1 cellular context compared by ENCODE assay signal in genomic region chr14:103628684-103629502, GRCh38.
A peak's percentile ranks its signal among the peaks of the same experiment; 100 is the strongest.
TF ChIP-seq lines count a peak whose summit lies in the region.

TSS of gene KLC1 (plus strand) at chr14:103629211. CDS start at chr14:103654565, 25,354 bp downstream.

TF ChIP-seq in HepG2, 621 proteins besides CTCF, POLR2A, EP300 and RAD21 (continued from another document and continues in another):
- TF ChIP-seq, protein P1, sequence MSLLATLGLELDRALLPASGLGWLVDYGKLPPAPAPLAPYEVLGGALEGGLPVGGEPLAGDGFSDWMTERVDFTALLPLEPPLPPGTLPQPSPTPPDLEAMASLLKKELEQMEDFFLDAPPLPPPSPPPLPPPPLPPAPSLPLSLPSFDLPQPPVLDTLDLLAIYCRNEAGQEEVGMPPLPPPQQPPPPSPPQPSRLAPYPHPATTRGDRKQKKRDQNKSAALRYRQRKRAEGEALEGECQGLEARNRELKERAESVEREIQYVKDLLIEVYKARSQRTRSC (CRISPR knock-in tag; IDR thresholded peaks at IDR 0.05; ENCODE audit: low read depth), result 0 out of 2 replicates have a peak, but pooled peaks have one; percentile 20
- TF ChIP-seq ZBTB46 (CRISPR knock-in tag; IDR thresholded peaks at IDR 0.05; ENCODE audit: borderline replicate concordance) (no peak), ZNF33B (CRISPR knock-in tag; IDR thresholded peaks at IDR 0.05) (no peak), HMG20A (CRISPR knock-in tag; IDR thresholded peaks at IDR 0.05; ENCODE audit: borderline replicate concordance) (0 out of 2 replicates have a peak, but pooled peaks have one; percentile 12), PAX8 (CRISPR knock-in tag; IDR thresholded peaks at IDR 0.05; ENCODE audit: borderline replicate concordance) (no peak), SKI (IDR thresholded peaks at IDR 0.05; ENCODE audit: partially characterized antibody) (no peak), FOSL2 (CRISPR knock-in tag; IDR thresholded peaks at IDR 0.05) (peak; percentile 71; the same call in 1 of the 2 replicates), NPAS2 (CRISPR knock-in tag; IDR thresholded peaks at IDR 0.05; ENCODE audit: borderline replicate concordance) (no peak), PTBP1 (IDR thresholded peaks at IDR 0.05; ENCODE audit: low read depth, low read length, poor library complexity, severe bottlenecking) (peak; percentile 95), TRAFD1 (CRISPR knock-in tag; IDR thresholded peaks at IDR 0.05; ENCODE audit: borderline replicate concordance) (no peak), ZNF589 (CRISPR knock-in tag; conservative IDR thresholded peaks at IDR 0.05) (peak; percentile 65; the same call in 1 of the 2 replicates), STAT5B (CRISPR knock-in tag; IDR thresholded peaks at IDR 0.05) (no peak), SP5 (CRISPR knock-in tag; IDR thresholded peaks at IDR 0.05; ENCODE audit: borderline replicate concordance, low read depth) (no peak), ZNF550 (CRISPR knock-in tag; IDR thresholded peaks at IDR 0.05; ENCODE audit: borderline replicate concordance) (0 out of 2 replicates have a peak, but pooled peaks have one; percentile 57), SSRP1 (CRISPR knock-in tag; IDR thresholded peaks at IDR 0.05) (no peak), ZZZ3 (CRISPR knock-in tag; IDR thresholded peaks at IDR 0.05; ENCODE audit: borderline replicate concordance) (0 out of 2 replicates have a peak, but pooled peaks have one; percentile 40), ZNF691 (CRISPR knock-in tag; IDR thresholded peaks at IDR 0.05; ENCODE audit: borderline replicate concordance, low read depth) (no peak), JARID2 (CRISPR knock-in tag; IDR thresholded peaks at IDR 0.05; ENCODE audit: insufficient replicate concordance) (no peak), MTF1 (CRISPR knock-in tag; IDR thresholded peaks at IDR 0.05) (no peak), HOXA7 (CRISPR knock-in tag; IDR thresholded peaks at IDR 0.05) (no peak), ZNF20 (CRISPR knock-in tag; IDR thresholded peaks at IDR 0.05) (no peak), ZNF83 (CRISPR knock-in tag; IDR thresholded peaks at IDR 0.05; ENCODE audit: borderline replicate concordance) (no peak; the same call in 1 of the 2 replicates), ATF7-NPFF (CRISPR knock-in tag; IDR thresholded peaks at IDR 0.05; ENCODE audit: low read depth) (no peak), TCF7L2 (IDR thresholded peaks at IDR 0.05; ENCODE audit: low read depth, low read length) (no peak), SRY (CRISPR knock-in tag; IDR thresholded peaks at IDR 0.05) (no peak), KLF15 (CRISPR knock-in tag; IDR thresholded peaks at IDR 0.05; ENCODE audit: borderline replicate concordance) (no peak), CREB1 (IDR thresholded peaks at IDR 0.05) (peak; percentile 99), CREB1 (CRISPR knock-in tag; IDR thresholded peaks at IDR 0.05) (peak; percentile 92), ZNF30 (CRISPR knock-in tag; IDR thresholded peaks at IDR 0.05) (no peak), SP4 (CRISPR knock-in tag; IDR thresholded peaks at IDR 0.05) (0 out of 2 replicates have a peak, but pooled peaks have one; percentile 19), PAF1 (CRISPR knock-in tag; IDR thresholded peaks at IDR 0.05) (no peak), ZNF124 (CRISPR knock-in tag; IDR thresholded peaks at IDR 0.05) (peak; percentile 57; the same call in 1 of the 2 replicates), ZNF792 (CRISPR knock-in tag; IDR thresholded peaks at IDR 0.05) (no peak), ZNF225 (CRISPR knock-in tag; IDR thresholded peaks at IDR 0.05) (0 out of 2 replicates have a peak, but pooled peaks have one; percentile 24), SNAPC4 (CRISPR knock-in tag; IDR thresholded peaks at IDR 0.05) (0 out of 2 replicates have a peak, but pooled peaks have one; percentile 36), MAX (IDR thresholded peaks at IDR 0.05) (peak; percentile 62), ZNF317 (CRISPR knock-in tag; IDR thresholded peaks at IDR 0.05) (no peak), ATF7 (IDR thresholded peaks at IDR 0.05) (peak; percentile 99), ATF7 (CRISPR knock-in tag; IDR thresholded peaks at IDR 0.05) (peak; percentile 100), ZFP1 (CRISPR knock-in tag; IDR thresholded peaks at IDR 0.05) (no peak), ATF4 (CRISPR knock-in tag; IDR thresholded peaks at IDR 0.05) (peak in 1 of 2 experiments; percentile 48; a peak in 1 of 4 replicates), FOXP1 (IDR thresholded peaks at IDR 0.05) (no peak), FOXP1 (CRISPR knock-in tag; IDR thresholded peaks at IDR 0.05) (no peak), ZNF512 (CRISPR knock-in tag; IDR thresholded peaks at IDR 0.05) (no peak)
- TF ChIP-seq, protein P2, sequence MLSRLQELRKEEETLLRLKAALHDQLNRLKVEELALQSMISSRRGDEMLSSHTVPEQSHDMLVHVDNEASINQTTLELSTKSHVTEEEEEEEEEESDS (CRISPR knock-in tag; IDR thresholded peaks at IDR 0.05; ENCODE audit: borderline replicate concordance), result no peak
- TF ChIP-seq, protein P3, sequence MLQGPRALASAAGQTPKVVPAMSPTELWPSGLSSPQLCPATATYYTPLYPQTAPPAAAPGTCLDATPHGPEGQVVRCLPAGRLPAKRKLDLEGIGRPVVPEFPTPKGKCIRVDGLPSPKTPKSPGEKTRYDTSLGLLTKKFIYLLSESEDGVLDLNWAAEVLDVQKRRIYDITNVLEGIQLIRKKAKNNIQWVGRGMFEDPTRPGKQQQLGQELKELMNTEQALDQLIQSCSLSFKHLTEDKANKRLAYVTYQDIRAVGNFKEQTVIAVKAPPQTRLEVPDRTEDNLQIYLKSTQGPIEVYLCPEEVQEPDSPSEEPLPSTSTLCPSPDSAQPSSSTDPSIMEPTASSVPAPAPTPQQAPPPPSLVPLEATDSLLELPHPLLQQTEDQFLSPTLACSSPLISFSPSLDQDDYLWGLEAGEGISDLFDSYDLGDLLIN (CRISPR knock-in tag; IDR thresholded peaks at IDR 0.05; ENCODE audit: borderline replicate concordance), result no peak
- TF ChIP-seq, protein P4, sequence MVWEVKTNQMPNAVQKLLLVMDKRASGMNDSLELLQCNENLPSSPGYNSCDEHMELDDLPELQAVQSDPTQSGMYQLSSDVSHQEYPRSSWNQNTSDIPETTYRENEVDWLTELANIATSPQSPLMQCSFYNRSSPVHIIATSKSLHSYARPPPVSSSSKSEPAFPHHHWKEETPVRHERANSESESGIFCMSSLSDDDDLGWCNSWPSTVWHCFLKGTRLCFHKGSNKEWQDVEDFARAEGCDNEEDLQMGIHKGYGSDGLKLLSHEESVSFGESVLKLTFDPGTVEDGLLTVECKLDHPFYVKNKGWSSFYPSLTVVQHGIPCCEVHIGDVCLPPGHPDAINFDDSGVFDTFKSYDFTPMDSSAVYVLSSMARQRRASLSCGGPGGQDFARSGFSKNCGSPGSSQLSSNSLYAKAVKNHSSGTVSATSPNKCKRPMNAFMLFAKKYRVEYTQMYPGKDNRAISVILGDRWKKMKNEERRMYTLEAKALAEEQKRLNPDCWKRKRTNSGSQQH (CRISPR knock-in tag; IDR thresholded peaks at IDR 0.05; ENCODE audit: low read depth), result 0 out of 2 replicates have a peak, but pooled peaks have one; percentile 62
- TF ChIP-seq, protein P5, sequence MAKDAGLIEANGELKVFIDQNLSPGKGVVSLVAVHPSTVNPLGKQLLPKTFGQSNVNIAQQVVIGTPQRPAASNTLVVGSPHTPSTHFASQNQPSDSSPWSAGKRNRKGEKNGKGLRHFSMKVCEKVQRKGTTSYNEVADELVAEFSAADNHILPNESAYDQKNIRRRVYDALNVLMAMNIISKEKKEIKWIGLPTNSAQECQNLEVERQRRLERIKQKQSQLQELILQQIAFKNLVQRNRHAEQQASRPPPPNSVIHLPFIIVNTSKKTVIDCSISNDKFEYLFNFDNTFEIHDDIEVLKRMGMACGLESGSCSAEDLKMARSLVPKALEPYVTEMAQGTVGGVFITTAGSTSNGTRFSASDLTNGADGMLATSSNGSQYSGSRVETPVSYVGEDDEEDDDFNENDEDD (CRISPR knock-in tag; IDR thresholded peaks at IDR 0.05; ENCODE audit: borderline replicate concordance), result peak; percentile 56; the same call in 1 of the 2 replicates
